Comparison of ENCODE assay signal across 8 cellular contexts in the genomic region with DNA sequence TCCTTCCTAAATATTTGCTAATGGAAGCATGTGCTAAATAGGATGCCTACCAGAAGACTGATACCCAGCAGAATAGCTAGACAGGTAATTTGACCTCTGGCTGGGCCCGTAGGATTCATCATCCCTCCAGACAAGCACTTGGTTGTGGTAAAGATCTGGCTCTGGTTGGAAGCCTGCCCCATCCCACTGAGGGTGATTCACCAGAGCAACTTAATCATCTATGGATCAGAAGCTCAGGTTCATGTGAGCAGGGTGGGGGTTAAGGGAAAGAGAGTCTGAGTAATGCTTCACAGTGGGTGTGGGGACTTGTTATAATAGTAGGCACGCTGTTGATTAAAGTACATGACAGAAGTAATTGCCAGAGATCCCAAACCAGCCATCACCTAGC. TPM values are rescaled to one million over a fixed set of nuclear protein-coding genes. Genes with fewer than 3 reads are reported as not detected.
"Had no signal": no experiment of that assay in that cellular context is flagged by ENCODE, and none has a peak within 500 bp of the region (broad histone marks: within the 10 kb centered on the region; RNA-seq: fewer than 3 reads in every experiment).

No MANE protein-coding gene starts in this region.

RNA-seq across cellular contexts. Expression of a gene that starts 58.9 kb away (rescaled TPM):
- total RNA-seq: activated CD4-positive, alpha-beta T cell treated with anti-CD3 and anti-CD28 coated beads, Interleukin-2, amount 10 ng/mL, durations not matched to agents 24 days and 14 days; esophagus muscularis mucosa; lower leg skin; mesenteric fat pad; right cardiac atrium; Right ventricle myocardium superior; testis; upper lobe of left lung had no signal
